Comparison of ENCODE assay signal across 1 cellular context in genomic region chr6:36985963-36986703, GRCh38.
A peak's percentile ranks its signal among the peaks of the same experiment; 100 is the strongest.
TF ChIP-seq lines count a peak whose summit lies in the region.

TSS of gene MTCH1 (minus strand) at chr6:36986196. CDS start at chr6:36986173, 23 bp downstream.

TF ChIP-seq in WTC11, 78 proteins besides CTCF, POLR2A, EP300 and RAD21 (continued from another document):
- TF ChIP-seq HMGXB4 (CRISPR knock-in tag; IDR thresholded peaks at IDR 0.05) (peak; percentile 75), MXD4 (CRISPR knock-in tag; IDR thresholded peaks at IDR 0.05; ENCODE audit: borderline replicate concordance) (no peak), E2F5 (CRISPR knock-in tag; IDR thresholded peaks at IDR 0.05) (peak; percentile 84; the same call in 1 of the 2 replicates), ESRRA (CRISPR knock-in tag; IDR thresholded peaks at IDR 0.05; ENCODE audit: borderline replicate concordance) (no peak), ATF6 (CRISPR knock-in tag; IDR thresholded peaks at IDR 0.05) (no peak), NR1H2 (CRISPR knock-in tag; IDR thresholded peaks at IDR 0.05) (no peak), NFYB (CRISPR knock-in tag; conservative IDR thresholded peaks at IDR 0.05; ENCODE audit: low read depth) (no peak), USF1 (CRISPR knock-in tag; IDR thresholded peaks at IDR 0.05) (peak; percentile 96), ETV6 (CRISPR knock-in tag; IDR thresholded peaks at IDR 0.05) (peak; percentile 91), PREB (CRISPR knock-in tag; IDR thresholded peaks at IDR 0.05; ENCODE audit: borderline replicate concordance) (no peak), E2F1 (CRISPR knock-in tag; IDR thresholded peaks at IDR 0.05) (no peak), ZBTB21 (CRISPR knock-in tag; IDR thresholded peaks at IDR 0.05; ENCODE audit: borderline replicate concordance) (peak; percentile 28; the same call in 1 of the 2 replicates), CDX4 (CRISPR knock-in tag; IDR thresholded peaks at IDR 0.05; ENCODE audit: borderline replicate concordance) (no peak), TEAD1 (CRISPR knock-in tag; IDR thresholded peaks at IDR 0.05) (peak; percentile 27; the same call in 1 of the 2 replicates), NFE2L1 (CRISPR knock-in tag; IDR thresholded peaks at IDR 0.05) (0 out of 2 replicates have a peak, but pooled peaks have one; percentile 14), ELF4 (CRISPR knock-in tag; IDR thresholded peaks at IDR 0.05; ENCODE audit: low read depth) (no peak; the same call in 1 of the 2 replicates), RELA (CRISPR knock-in tag; IDR thresholded peaks at IDR 0.05; ENCODE audit: borderline replicate concordance) (peak; percentile 60; the same call in 1 of the 2 replicates), MLX (CRISPR knock-in tag; IDR thresholded peaks at IDR 0.05) (peak; percentile 22; the same call in 1 of the 2 replicates), ZNF671 (CRISPR knock-in tag; IDR thresholded peaks at IDR 0.05) (no peak), ERG (CRISPR knock-in tag; IDR thresholded peaks at IDR 0.05) (no peak), ATF3 (CRISPR knock-in tag; conservative IDR thresholded peaks at IDR 0.05) (no peak), ZBTB43 (CRISPR knock-in tag; IDR thresholded peaks at IDR 0.05) (no peak), FOXP4 (CRISPR knock-in tag; IDR thresholded peaks at IDR 0.05) (no peak; the same call in 1 of the 2 replicates), NR3C1 (CRISPR knock-in tag; conservative IDR thresholded peaks at IDR 0.05; ENCODE audit: low read depth) (no peak), ZNF416 (CRISPR knock-in tag; IDR thresholded peaks at IDR 0.05) (0 out of 2 replicates have a peak, but pooled peaks have one; percentile 33), STAT6 (CRISPR knock-in tag; conservative IDR thresholded peaks at IDR 0.05; ENCODE audit: low read depth) (no peak), IRF2 (CRISPR knock-in tag; IDR thresholded peaks at IDR 0.05; ENCODE audit: borderline replicate concordance, low read depth) (no peak), NR2C2 (CRISPR knock-in tag; IDR thresholded peaks at IDR 0.05) (no peak), OVOL2 (CRISPR knock-in tag; IDR thresholded peaks at IDR 0.05; ENCODE audit: borderline replicate concordance) (no peak), ZNF281 (CRISPR knock-in tag; IDR thresholded peaks at IDR 0.05) (no peak), ZNF219 (CRISPR knock-in tag; IDR thresholded peaks at IDR 0.05; ENCODE audit: borderline replicate concordance) (no peak)
